ENCODE assay signal across 1 cellular context in the genomic region with DNA sequence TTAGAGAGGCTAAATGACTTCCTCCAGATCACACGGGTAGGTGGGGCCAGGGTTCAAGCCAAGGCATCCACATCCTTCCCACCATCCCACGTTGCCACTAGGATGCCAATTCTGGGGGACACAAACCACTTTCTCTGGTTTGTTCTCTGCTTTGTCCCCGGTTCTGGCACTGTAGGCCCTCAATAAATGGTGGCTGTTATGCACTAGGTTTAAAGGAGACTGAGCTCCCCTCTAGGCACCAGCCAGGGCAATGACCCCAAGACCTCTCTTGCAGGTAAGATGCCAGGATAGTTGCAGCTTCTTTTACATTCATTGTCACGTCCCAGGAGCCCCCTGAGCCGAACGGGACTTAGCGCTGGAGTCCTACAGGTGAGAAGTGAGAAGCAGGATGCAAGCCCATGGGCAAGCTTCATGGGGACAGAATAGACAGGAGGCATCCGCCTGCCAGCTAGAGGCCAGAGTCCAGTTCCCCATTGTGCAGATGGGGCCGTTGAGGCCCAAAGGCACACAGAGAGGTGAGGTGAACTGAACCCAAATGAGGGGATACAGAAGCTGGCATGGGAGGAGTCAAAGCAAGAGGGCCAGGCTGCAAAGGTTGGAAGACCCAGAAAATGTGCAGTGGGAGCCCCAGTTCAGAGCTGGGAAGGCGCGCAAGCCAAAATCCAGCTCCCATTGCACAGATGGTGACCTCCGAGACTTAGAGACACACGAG.
TF ChIP-seq lines count a peak whose summit lies in the region.

No MANE protein-coding gene starts in this region.

TF ChIP-seq in K562, 482 proteins besides CTCF, POLR2A, EP300 and RAD21 (continued from another document):
- TF ChIP-seq, protein P1, sequence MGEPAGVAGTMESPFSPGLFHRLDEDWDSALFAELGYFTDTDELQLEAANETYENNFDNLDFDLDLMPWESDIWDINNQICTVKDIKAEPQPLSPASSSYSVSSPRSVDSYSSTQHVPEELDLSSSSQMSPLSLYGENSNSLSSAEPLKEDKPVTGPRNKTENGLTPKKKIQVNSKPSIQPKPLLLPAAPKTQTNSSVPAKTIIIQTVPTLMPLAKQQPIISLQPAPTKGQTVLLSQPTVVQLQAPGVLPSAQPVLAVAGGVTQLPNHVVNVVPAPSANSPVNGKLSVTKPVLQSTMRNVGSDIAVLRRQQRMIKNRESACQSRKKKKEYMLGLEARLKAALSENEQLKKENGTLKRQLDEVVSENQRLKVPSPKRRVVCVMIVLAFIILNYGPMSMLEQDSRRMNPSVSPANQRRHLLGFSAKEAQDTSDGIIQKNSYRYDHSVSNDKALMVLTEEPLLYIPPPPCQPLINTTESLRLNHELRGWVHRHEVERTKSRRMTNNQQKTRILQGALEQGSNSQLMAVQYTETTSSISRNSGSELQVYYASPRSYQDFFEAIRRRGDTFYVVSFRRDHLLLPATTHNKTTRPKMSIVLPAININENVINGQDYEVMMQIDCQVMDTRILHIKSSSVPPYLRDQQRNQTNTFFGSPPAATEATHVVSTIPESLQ (CRISPR knock-in tag; IDR thresholded peaks at IDR 0.05): no peak
- TF ChIP-seq ZNF282 (CRISPR knock-in tag; IDR thresholded peaks at IDR 0.05): no peak
- TF ChIP-seq NUFIP1 (IDR thresholded peaks at IDR 0.05; ENCODE audit: partially characterized antibody): no peak
- TF ChIP-seq TFAM (CRISPR knock-in tag; conservative IDR thresholded peaks at IDR 0.05): no peak
- no peak for TF ChIP-seq BRD4 (IDR thresholded peaks at IDR 0.05)
- TF ChIP-seq MCM7 (IDR thresholded peaks at IDR 0.05): no peak
- no peak for TF ChIP-seq ZZZ3 (IDR thresholded peaks at IDR 0.05)
TF ChIP-seq in K562: peak in this region for 18.
